24 cellular contexts compared by ENCODE assay signal in genomic region chr3:135567223-135567622, GRCh38.
DNase-seq lines count a peak whose midpoint lies in the region; FAIRE-seq and TF ChIP-seq lines count a peak whose summit lies in the region.
"Had no signal": no experiment of that assay in that cellular context is flagged by ENCODE, and none has a peak within 500 bp of the region (broad histone marks: within the 10 kb centered on the region; RNA-seq: fewer than 3 reads in every experiment).

No MANE protein-coding gene starts in this region.

- TF ChIP-seq CTCF in nephron progenitor cell (IDR thresholded peaks at IDR 0.05) (no peak), brain microvascular endothelial cell (IDR thresholded peaks at IDR 0.05; ENCODE audit: low read depth, low read length, missing control alignments) (no peak)

- FAIRE-seq in HTR-8/SVneo (lab: Jason Lieb, UNC), result no peak
- FAIRE-seq: A204.1, D721Med, GM12878, GM19239 had no signal

- H3K27me3 ChIP-seq in MG63 (0 out of 2 replicates have a peak, but pooled peaks cover 2% of the 10 kb centered on the region), brain microvascular endothelial cell (replicated peaks) (no peaks in the 10 kb centered on the region)
- H3K27me3 ChIP-seq: BE2C; BLaER1 treated with 17β-estradiol and CSF1 and Interleukin-3, amounts not matched to agents 10 nM and 100 nM had no signal

- H3K4me1 Mint-ChIP-seq in nephron progenitor cell, result peaks cover 24% of the 10 kb centered on the region
- H3K4me1 Mint-ChIP-seq: CD14-positive monocyte; CD8-positive, alpha-beta memory T cell had no signal

- in situ Hi-C loops in brain microvascular endothelial cell (cut with HindIII; ENCODE audit: low pct_ligation_motif_present, low sequenced_read_pairs), result no loop called here

- H3K9me3 Mint-ChIP-seq in nephron progenitor cell, result no peaks in the 10 kb centered on the region
- H3K9me3 Mint-ChIP-seq: CD4-positive, alpha-beta T cell; H9 had no signal

- no peaks in the 10 kb centered on the region for H3K9me3 ChIP-seq in MG63
- H3K9me3 ChIP-seq: BE2C had no signal

- H3K36me3 ChIP-seq in MG63 (no peaks in the 10 kb centered on the region), brain microvascular endothelial cell (replicated peaks) (no peaks in the 10 kb centered on the region)
- H3K36me3 ChIP-seq: BE2C; BLaER1 treated with 17β-estradiol and CSF1 and Interleukin-3, amounts not matched to agents 10 nM and 100 nM had no signal

- peaks cover 10% of the 10 kb centered on the region for H3K27me3 Mint-ChIP-seq in nephron progenitor cell (ENCODE audit: low read depth, poor library complexity)
- H3K27me3 Mint-ChIP-seq: CD4-positive, alpha-beta T cell had no signal

- no peak overlapping the region for H3K4me3 Mint-ChIP-seq in nephron progenitor cell
- H3K4me3 Mint-ChIP-seq: CD14-positive monocyte; CD4-positive, alpha-beta T cell; CD8-positive, alpha-beta memory T cell had no signal

- no peak overlapping the region for H3K27ac ChIP-seq in brain microvascular endothelial cell
- H3K27ac ChIP-seq: 22Rv1; BLaER1 treated with 17β-estradiol and CSF1 and Interleukin-3, amounts not matched to agents 10 nM and 100 nM; GM23248 had no signal

- peak overlapping the region; percentile 8 for H3K27ac Mint-ChIP-seq in nephron progenitor cell
- H3K27ac Mint-ChIP-seq: CD14-positive monocyte; CD4-positive, alpha-beta T cell; CD8-positive, alpha-beta memory T cell; H9 had no signal

- peak; percentile 6 for DNase-seq in NCI-H82 (lab: John Stamatoyannopoulos, UW)
- DNase-seq in NCI-H82 treated with DMSO at 0.1 percent for 48 hours (lab: John Stamatoyannopoulos, UW; ENCODE audit: unreplicated experiment), result no peak
- DNase-seq in MG63, result peak; percentile 24
- no peak for DNase-seq in nephron progenitor cell
- DNase-seq in brain microvascular endothelial cell, result no peak
- DNase-seq in HTR-8/SVneo (ENCODE audit: insufficient read length, low spot score), result no peak
- DNase-seq: ACHN; AML-193; BE2C; CD4-positive, alpha-beta T cell; CD8-positive, alpha-beta memory T cell; DMS 273 treated with DMSO at 0.1 percent for 48 hours; DMS79; EL; GDM1; GM23248; H9 had no signal

- H3K4me3 ChIP-seq in MG63 (no peak overlapping the region), brain microvascular endothelial cell (ENCODE audit: low read depth, low read length) (no peak overlapping the region)
- H3K4me3 ChIP-seq: BLaER1 treated with 17β-estradiol and CSF1 and Interleukin-3, amounts not matched to agents 10 nM and 100 nM; GM12878; GM23248 had no signal

- no peaks in the 10 kb centered on the region for H3K36me3 Mint-ChIP-seq in nephron progenitor cell (ENCODE audit: low read depth)
- H3K36me3 Mint-ChIP-seq: CD14-positive monocyte; CD8-positive, alpha-beta memory T cell had no signal

Comparison
In these comparisons a context has a peak if more than half of its experiments do, and no peak if none do; other contexts are left out.
1. DNase-seq: peak in NCI-H82 (single experiment) and MG63 (single experiment); none in NCI-H82 treated with DMSO at 0.1 percent for 48 hours (single experiment), nephron progenitor cell (single experiment), brain microvascular endothelial cell (single experiment) and HTR-8/SVneo (single experiment).